22 cellular contexts compared by ENCODE assay signal in the genomic region with DNA sequence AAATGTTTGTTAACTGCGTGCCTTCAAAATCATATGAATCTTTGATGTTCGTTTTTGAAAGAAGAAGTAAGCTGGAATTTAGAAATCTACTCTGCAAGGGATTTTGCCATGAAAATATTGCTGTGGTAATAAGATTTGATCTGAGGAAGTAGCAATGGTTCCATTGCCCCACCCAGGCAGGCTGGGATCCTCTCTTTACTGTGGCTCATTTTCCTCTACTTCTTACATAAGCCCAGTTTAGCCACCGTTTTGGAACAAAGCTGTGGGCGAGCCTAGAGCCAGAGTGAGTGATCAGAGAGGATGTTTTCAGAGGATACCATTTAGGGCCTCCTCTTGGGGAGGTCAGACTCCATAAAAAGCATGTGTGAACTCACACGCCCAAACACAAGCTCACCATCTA. TPM values are rescaled to one million over a fixed set of nuclear protein-coding genes. Genes with fewer than 3 reads are reported as not detected.
DNase-seq lines count a peak whose midpoint lies in the region; ATAC-seq and TF ChIP-seq lines count a peak whose summit lies in the region.
"Had no signal": no experiment of that assay in that cellular context is flagged by ENCODE, and none has a peak within 500 bp of the region (broad histone marks: within the 10 kb centered on the region; RNA-seq: fewer than 3 reads in every experiment).

No MANE protein-coding gene starts in this region.

- H3K4me1 Mint-ChIP-seq in dendritic cell treated with granulocyte-macrophage colony-stimulating factor and Interleukin-4, amounts not matched to agents 40 ng/mL and 50 ng/mL, for 4 days (ENCODE audit: low read depth), result peaks cover 19% of the 10 kb centered on the region
- H3K4me1 Mint-ChIP-seq: CD4-positive, CD25-positive, alpha-beta regulatory T cell had no signal

- DNase-seq in Right ventricle myocardium superior (no peak), right atrium auricular region (ENCODE audit: low spot score) (no peak), inferior parietal cortex (ENCODE audit: extremely low spot score) (peak; percentile 9), NCI-H2196 treated with DMSO at 0.1 percent for 48 hours (lab: John Stamatoyannopoulos, UW; ENCODE audit: unreplicated experiment) (no peak)
- DNase-seq: CD4-positive, CD25-positive, alpha-beta regulatory T cell; H9; Kasumi-1; NCI-H1048; NCI-H1417; NCI-H1694; NCI-H2081; NCI-H2171; NCI-H345; NCI-H524; NCI-H774; NK-92 treated with Interleukin-12 subunit alpha and Interleukin-12 subunit beta, amount 100 ng/mL, for 24 hours; PC-9; SHP77 had no signal

- no peak overlapping the region for H3K4me3 Mint-ChIP-seq in dendritic cell treated with granulocyte-macrophage colony-stimulating factor and Interleukin-4, amounts not matched to agents 40 ng/mL and 50 ng/mL, for 4 days
- H3K4me3 Mint-ChIP-seq: CD4-positive, CD25-positive, alpha-beta regulatory T cell; H9 had no signal

- intact Hi-C loops in Right ventricle myocardium superior (cut with DNase I), result no loop called here
- intact Hi-C loops in dendritic cell treated with granulocyte-macrophage colony-stimulating factor and Interleukin-4, amounts not matched to agents 40 ng/mL and 50 ng/mL, for 4 days (cut with micrococcal nuclease), result no loop called here

- no peaks in the 10 kb centered on the region for H3K27me3 ChIP-seq in right atrium auricular region

- peak; percentile 51 for ATAC-seq in Right ventricle myocardium superior (ENCODE audit: poor library complexity)
- no peak for ATAC-seq in GM21381 (IDR thresholded peaks at IDR 0.05; ENCODE audit: unreplicated experiment)
- no peak for ATAC-seq in HG02571 (IDR thresholded peaks at IDR 0.05; ENCODE audit: unreplicated experiment)
- ATAC-seq: HepG2 had no signal

- peaks cover 6% of the 10 kb centered on the region for H3K9me3 Mint-ChIP-seq in dendritic cell treated with granulocyte-macrophage colony-stimulating factor and Interleukin-4, amounts not matched to agents 40 ng/mL and 50 ng/mL, for 4 days

- H3K4me1 ChIP-seq in right atrium auricular region, result no peaks in the 10 kb centered on the region

- no peak overlapping the region for H3K4me3 ChIP-seq in right atrium auricular region
- H3K4me3 ChIP-seq: PC-9 had no signal

- H3K27ac ChIP-seq in right atrium auricular region, result no peak overlapping the region
- H3K27ac ChIP-seq: PC-9 had no signal

- H3K27ac Mint-ChIP-seq in dendritic cell treated with granulocyte-macrophage colony-stimulating factor and Interleukin-4, amounts not matched to agents 40 ng/mL and 50 ng/mL, for 4 days, result peak overlapping the region; percentile 66
- H3K27ac Mint-ChIP-seq: H9 had no signal

- peaks cover 19% of the 10 kb centered on the region for H3K27me3 Mint-ChIP-seq in dendritic cell treated with granulocyte-macrophage colony-stimulating factor and Interleukin-4, amounts not matched to agents 40 ng/mL and 50 ng/mL, for 4 days

- H3K36me3 Mint-ChIP-seq in dendritic cell treated with granulocyte-macrophage colony-stimulating factor and Interleukin-4, amounts not matched to agents 40 ng/mL and 50 ng/mL, for 4 days (ENCODE audit: low read depth), result no peaks in the 10 kb centered on the region
- H3K36me3 Mint-ChIP-seq: CD4-positive, CD25-positive, alpha-beta regulatory T cell had no signal

- H3K36me3 ChIP-seq in right atrium auricular region, result no peaks in the 10 kb centered on the region

- no peak for TF ChIP-seq CTCF in right atrium auricular region (IDR thresholded peaks at IDR 0.05)

- H3K9me3 ChIP-seq in right atrium auricular region, result no peaks in the 10 kb centered on the region

RNA-seq across cellular contexts. Expression of a gene that starts 20.3 kb away (rescaled TPM):
- total RNA-seq in Right ventricle myocardium superior, result 81.5 TPM
- 100 to 1,000 TPM; 129 to 141 TPM for total RNA-seq in right atrium auricular region
